8 cellular contexts compared by ENCODE assay signal in the genomic region with DNA sequence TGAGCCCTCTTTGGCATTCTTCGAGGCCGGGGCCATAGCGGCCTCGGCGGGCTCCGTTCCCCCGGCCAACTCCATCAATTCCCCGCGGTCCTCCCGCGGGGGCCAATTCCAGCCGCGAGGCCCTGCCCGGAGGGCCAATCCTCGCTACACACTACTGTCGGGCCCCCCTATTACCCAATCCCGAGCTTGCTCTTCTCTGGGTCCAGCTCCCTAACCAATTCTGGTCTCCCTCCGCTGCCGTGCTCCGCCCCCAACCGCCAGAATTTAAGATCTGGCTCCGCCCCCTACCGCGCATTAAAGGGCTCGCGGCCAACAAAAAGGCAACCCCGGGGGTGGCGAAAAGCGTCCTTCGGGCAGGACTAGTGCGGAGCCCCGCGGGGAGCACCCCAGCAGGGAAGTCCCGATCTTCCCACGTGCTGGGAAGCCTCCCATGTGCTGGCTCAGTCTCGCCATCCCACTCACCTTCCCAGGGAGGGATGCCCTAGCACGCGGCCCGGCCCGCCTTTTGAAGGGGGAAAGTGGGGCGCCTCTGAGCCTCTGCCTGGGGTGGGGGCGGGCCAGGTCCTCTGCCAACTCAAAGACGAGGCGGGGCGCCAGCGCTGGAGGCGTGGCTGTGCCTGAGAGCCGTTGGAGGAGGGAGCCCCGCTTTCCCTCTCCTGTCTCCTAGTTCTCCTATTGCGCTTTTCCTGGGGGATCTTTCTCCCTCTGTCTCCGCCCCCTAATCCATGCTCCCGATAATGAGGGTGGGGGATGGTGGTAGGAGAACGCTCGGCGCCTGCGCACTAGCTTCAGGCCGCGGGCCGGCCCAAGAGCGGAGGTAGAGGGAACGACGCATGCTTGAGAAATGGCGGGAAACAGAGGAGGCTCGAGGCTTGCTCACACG. TPM values are rescaled to one million over a fixed set of nuclear protein-coding genes. Genes with fewer than 3 reads are reported as not detected.
DNase-seq lines count a peak whose midpoint lies in the region; ATAC-seq, FAIRE-seq and TF ChIP-seq lines count a peak whose summit lies in the region.

No MANE protein-coding gene starts in this region.

- H3K79me1 ChIP-seq in neuronal stem cell (ENCODE audit: low read depth, low read length), result peaks cover 3% of the 10 kb centered on the region

- H3K9me3 ChIP-seq in neuronal stem cell (replicated peaks in 1 of 2; ENCODE audit: control insufficient read depth in 2 of 2, insufficient read depth in 1 of 2, low read depth in 1 of 2, low read length in 2 of 2) (peaks cover 0 to 6% of the 10 kb centered on the region in 2 donors), stomach smooth muscle (ENCODE audit: control insufficient read depth in 2 of 2, low read length in 2 of 2) (no peaks in the 10 kb centered on the region)

- no peak overlapping the region for H2BK5ac ChIP-seq in neuronal stem cell (ENCODE audit: low read length)

- peak; percentile 70 for ATAC-seq in GM21526 (IDR thresholded peaks at IDR 0.05; ENCODE audit: low FRiP score, unreplicated experiment)

- H3K4me3 ChIP-seq in neuronal stem cell (ENCODE audit: low read length in 2 of 2) (peak overlapping the region; percentile 91 to 95), stomach smooth muscle (ENCODE audit: low read length in 2 of 2) (peak overlapping the region; percentile 78 to 86)

- H3K36me3 Mint-ChIP-seq in IgD-negative memory B cell, result no peaks in the 10 kb centered on the region

- peak overlapping the region; percentile 89 for H2BK15ac ChIP-seq in neuronal stem cell (ENCODE audit: low read length)

- H3K27me3 Mint-ChIP-seq in IgD-negative memory B cell, result no peaks in the 10 kb centered on the region

- H3K4me1 ChIP-seq in neuronal stem cell (ENCODE audit: control insufficient read depth in 2 of 2, insufficient read depth in 1 of 2, low read depth in 1 of 2, low read length in 2 of 2) (peaks cover 15 to 21% of the 10 kb centered on the region in 2 donors), stomach smooth muscle (ENCODE audit: control insufficient read depth, insufficient read depth, low read length) (peaks cover 35% of the 10 kb centered on the region)

- peak overlapping the region; percentile 81 to 96 (median 93) for H3K27ac Mint-ChIP-seq in IgD-negative memory B cell

- H3K27ac ChIP-seq in neuronal stem cell (replicated peaks; ENCODE audit: low read length) (peak overlapping the region; percentile 86), stomach smooth muscle (ENCODE audit: low read length) (peak overlapping the region; percentile 24)

- peak overlapping the region; percentile 68 for H4K91ac ChIP-seq in neuronal stem cell (ENCODE audit: low read depth, low read length, poor library complexity)

- peak overlapping the region; percentile 75 for H3K23ac ChIP-seq in neuronal stem cell (ENCODE audit: low read depth, low read length, poor library complexity)

- H2AK5ac ChIP-seq in neuronal stem cell (ENCODE audit: low read depth, low read length), result peak overlapping the region; percentile 97

- H3K27me3 ChIP-seq in neuronal stem cell (ENCODE audit: control insufficient read depth in 3 of 3, insufficient read depth in 3 of 3, low read depth in 1 of 3, low read length in 3 of 3) (peaks cover 0 to 13% (median 0%) of the 10 kb centered on the region in 3 experiments), stomach smooth muscle (ENCODE audit: control insufficient read depth in 1 of 2, insufficient read depth in 2 of 2, low read length in 2 of 2) (no peaks in the 10 kb centered on the region)

- peaks cover 20 to 35% (median 28%) of the 10 kb centered on the region in 3 donors for H3K4me1 Mint-ChIP-seq in IgD-negative memory B cell

- DNase-seq in DMS114 treated with DMSO at 0.1 percent for 48 hours (lab: John Stamatoyannopoulos, UW; ENCODE audit: unreplicated experiment), result peak; percentile 55
- peak; percentile 97 for DNase-seq in activated naive CD4-positive, alpha-beta T cell treated with Interleukin-2 at 50 U/mL for 16 hours
- DNase-seq in frontal cortex (ENCODE audit: low spot score in 2 of 2), result peak; percentile 83 to 93
- DNase-seq in neuronal stem cell (ENCODE audit: low spot score), result peak; percentile 93

- peak overlapping the region; percentile 96 for H2AFZ ChIP-seq in neuronal stem cell (ENCODE audit: low read length)

- H3K4me3 Mint-ChIP-seq in IgD-negative memory B cell, result peak overlapping the region; percentile 96 to 100 (median 98)

- H3K14ac ChIP-seq in neuronal stem cell (ENCODE audit: low read length), result peak overlapping the region; percentile 84

- TF ChIP-seq POLR2A in Raji (IDR thresholded peaks at IDR 0.05; ENCODE audit: insufficient read depth, low read depth, low read length), result peak; percentile 53

- H3K18ac ChIP-seq in neuronal stem cell (ENCODE audit: low read length), result peak overlapping the region; percentile 99

- H3K4ac ChIP-seq in neuronal stem cell (ENCODE audit: low read length), result peak overlapping the region; percentile 58

- H4K8ac ChIP-seq in neuronal stem cell (ENCODE audit: low read depth, low read length), result no peak overlapping the region

- peak overlapping the region; percentile 85 for H3K4me2 ChIP-seq in neuronal stem cell (ENCODE audit: insufficient read depth, low read length, poor library complexity, severe bottlenecking)

- H3K9me3 Mint-ChIP-seq in IgD-negative memory B cell, result no peaks in the 10 kb centered on the region

- H2BK120ac ChIP-seq in neuronal stem cell (ENCODE audit: low read depth, low read length), result no peak overlapping the region

- H2BK12ac ChIP-seq in neuronal stem cell (ENCODE audit: low read length), result peak overlapping the region; percentile 53

- WGBS in neuronal stem cell (ENCODE audit: extremely low coverage in 2 of 2, insufficient read length in 2 of 2, insufficient replicate concordance in 1 of 2), 2 donors, result no CpG with 5 or more reads among the region's 65 CpGs

- no peak for FAIRE-seq in frontal cortex (lab: Jason Lieb, UNC)

- H3K36me3 ChIP-seq in neuronal stem cell (replicated peaks in 1 of 2; ENCODE audit: control insufficient read depth in 2 of 2, insufficient read depth in 2 of 2, low read length in 2 of 2) (peaks cover 2 to 4% of the 10 kb centered on the region in 2 donors), stomach smooth muscle (ENCODE audit: control insufficient read depth in 2 of 2, insufficient read depth in 2 of 2, low read length in 2 of 2) (no peaks in the 10 kb centered on the region)

- H3K9ac ChIP-seq in neuronal stem cell (ENCODE audit: low read depth, low read length, poor library complexity) (peak overlapping the region; percentile 88), stomach smooth muscle (ENCODE audit: low read length in 2 of 2) (peak overlapping the region; percentile 66 to 69)

RNA-seq across cellular contexts. Expression of a gene that starts 3.5 kb away (rescaled TPM):
- polyA plus RNA-seq in IgD-negative memory B cell, result 15.0 TPM
- total RNA-seq in frontal cortex, result 10.2 TPM
- 10.6 TPM for polyA plus RNA-seq in neuronal stem cell (2013, experiment 1 of 2)
- 10.0 TPM for polyA plus RNA-seq in neuronal stem cell (2013, experiment 2 of 2)

RNA-seq across cellular contexts. Expression of a gene that starts 19.0 kb away (rescaled TPM):
- 0.25 TPM for polyA plus RNA-seq in IgD-negative memory B cell
- not detected for total RNA-seq in frontal cortex
- not detected for polyA plus RNA-seq in neuronal stem cell (2013, experiment 1 of 2)
- polyA plus RNA-seq in neuronal stem cell (2013, experiment 2 of 2), result not detected

RNA-seq across cellular contexts. Expression of a gene that starts 33.6 kb away (rescaled TPM):
- 42.5 TPM for polyA plus RNA-seq in IgD-negative memory B cell
- not detected for total RNA-seq in frontal cortex
- polyA plus RNA-seq in neuronal stem cell (2013, experiment 1 of 2), result 41.6 TPM
- 43.2 TPM for polyA plus RNA-seq in neuronal stem cell (2013, experiment 2 of 2)

Comparison
In these comparisons a context has a peak if more than half of its experiments do, and no peak if none do; other contexts are left out.
1. Peak in every context shown above with its lines: DNase-seq, ATAC-seq, H3K4me3 ChIP-seq and H3K27ac ChIP-seq.